ENCODE assay signal across 14 cellular contexts in genomic region chr16:11411059-11411550, GRCh38.
DNase-seq lines count a peak whose midpoint lies in the region; ATAC-seq, FAIRE-seq and TF ChIP-seq lines count a peak whose summit lies in the region.
"Had no signal": no experiment of that assay in that cellular context is flagged by ENCODE, and none has a peak within 500 bp of the region (broad histone marks: within the 10 kb centered on the region; RNA-seq: fewer than 3 reads in every experiment).

No MANE protein-coding gene starts in this region.

- FAIRE-seq in urothelium cell line (lab: Jason Lieb, UNC), result no peak
- FAIRE-seq: A204.1, K562 had no signal

- H3K18ac ChIP-seq in neuronal stem cell (ENCODE audit: low read length), result peak overlapping the region; percentile 29

- H3K27ac ChIP-seq in A673 (ENCODE audit: low read depth, low read length, poor library complexity, severe bottlenecking), result no peak overlapping the region
- H3K27ac ChIP-seq in HEK293 (ENCODE audit: extremely low read depth, low read depth, low read length), result no peak overlapping the region
- H3K27ac ChIP-seq in neuronal stem cell (replicated peaks; ENCODE audit: low read length), result no peak overlapping the region
- H3K27ac ChIP-seq: PC-9 had no signal

- DNase-seq in A673 (ENCODE audit: low spot score) (peak; percentile 44), neuronal stem cell (ENCODE audit: low spot score) (no peak), NCI-H526 treated with DMSO at 0.1 percent for 48 hours (lab: John Stamatoyannopoulos, UW) (no peak), DMS53 treated with DMSO at 0.1 percent for 48 hours (lab: John Stamatoyannopoulos, UW; ENCODE audit: unreplicated experiment) (no peak), urothelium cell line (ENCODE audit: low spot score) (no peak)
- DNase-seq: DMS79, NCI-H187, NCI-H774, PC-9 had no signal

- H3K36me3 ChIP-seq in A673 (ENCODE audit: insufficient read depth, low read length, poor library complexity, severe bottlenecking), result no peaks in the 10 kb centered on the region
- H3K36me3 ChIP-seq in HEK293 (ENCODE audit: control insufficient read depth in 2 of 2, insufficient read depth in 1 of 2, low read length in 2 of 2), result no peaks in the 10 kb centered on the region
- H3K36me3 ChIP-seq in neuronal stem cell (replicated peaks in 1 of 2; ENCODE audit: control insufficient read depth in 2 of 2, insufficient read depth in 2 of 2, low read length in 2 of 2), result no peaks in the 10 kb centered on the region
- H3K36me3 ChIP-seq: HAP-1 had no signal

- H3K4me3 ChIP-seq in A673 (ENCODE audit: low read depth, low read length, poor library complexity, severe bottlenecking) (no peak overlapping the region), HEK293 (ENCODE audit: low read depth, low read length) (no peak overlapping the region), neuronal stem cell (ENCODE audit: low read length in 2 of 2) (no peak overlapping the region)
- H3K4me3 ChIP-seq: HAP-1, K562, PC-9 had no signal

- WGBS in neuronal stem cell (ENCODE audit: extremely low coverage in 2 of 2, insufficient read length in 2 of 2, insufficient replicate concordance in 1 of 2), 2 donors, result no CpG with 5 or more reads among the region's 9 CpGs

- peak overlapping the region; percentile 73 for H2BK120ac ChIP-seq in neuronal stem cell (ENCODE audit: low read depth, low read length)

- H2BK12ac ChIP-seq in neuronal stem cell (ENCODE audit: low read length), result no peak overlapping the region

- no peak overlapping the region for H3K23ac ChIP-seq in neuronal stem cell (ENCODE audit: low read depth, low read length, poor library complexity)

- peak; percentile 74 for ATAC-seq in SK-N-SH treated with all-trans-retinoic acid at 6 μM for 48 hours
- ATAC-seq: K562 had no signal

- H2AK5ac ChIP-seq in neuronal stem cell (ENCODE audit: low read depth, low read length), result peak overlapping the region; percentile 68

- CTCF ChIA-PET in A673 (lab: Charles Lee) (no interaction called here), HEK293 (lab: Yijun Ruan, JAX) (interaction anchor here (0.6 kb wide), 2 partner anchors 15 to 121 kb away, joined by 3 read pairs; no protein-coding TSS in a partner anchor)

- no peak overlapping the region for H3K14ac ChIP-seq in neuronal stem cell (ENCODE audit: low read length)

- H2BK5ac ChIP-seq in neuronal stem cell (ENCODE audit: low read length), result peak overlapping the region; percentile 67

- no peak overlapping the region for H3K4me2 ChIP-seq in neuronal stem cell (ENCODE audit: insufficient read depth, low read length, poor library complexity, severe bottlenecking)
- H3K4me2 ChIP-seq: PC-9 had no signal

- no peak overlapping the region for H4K91ac ChIP-seq in neuronal stem cell (ENCODE audit: low read depth, low read length, poor library complexity)

- no peaks in the 10 kb centered on the region for H3K27me3 ChIP-seq in A673 (replicated peaks; ENCODE audit: insufficient read depth, low read depth, low read length, poor library complexity)
- peaks cover 0 to 20% (median 0%) of the 10 kb centered on the region in 3 experiments for H3K27me3 ChIP-seq in neuronal stem cell (ENCODE audit: control insufficient read depth in 3 of 3, insufficient read depth in 3 of 3, low read depth in 1 of 3, low read length in 3 of 3)

- no peak overlapping the region for H3K4ac ChIP-seq in neuronal stem cell (ENCODE audit: low read length)

- H3K9me3 ChIP-seq in A673 (ENCODE audit: low read depth, low read length, poor library complexity, severe bottlenecking) (no peaks in the 10 kb centered on the region), HEK293 (ENCODE audit: control insufficient read depth, insufficient read depth, low read depth, low read length) (no peaks in the 10 kb centered on the region), neuronal stem cell (replicated peaks in 1 of 2; ENCODE audit: control insufficient read depth in 2 of 2, insufficient read depth in 1 of 2, low read depth in 1 of 2, low read length in 2 of 2) (no peaks in the 10 kb centered on the region)
- H3K9me3 ChIP-seq: HAP-1 had no signal

- H4K8ac ChIP-seq in neuronal stem cell (ENCODE audit: low read depth, low read length), result no peak overlapping the region

- no peak overlapping the region for H3K9ac ChIP-seq in neuronal stem cell (ENCODE audit: low read depth, low read length, poor library complexity)

- BruUV-seq in A673 (replicated peaks; lab: Mats Ljungman, UMichigan), result no TSS peak

- peak overlapping the region; percentile 46 for H2BK15ac ChIP-seq in neuronal stem cell (ENCODE audit: low read length)

- intact Hi-C loops in A673 (cut with micrococcal nuclease; ENCODE audit: unreplicated experiment), result no loop called here

- no peaks in the 10 kb centered on the region for H3K79me1 ChIP-seq in neuronal stem cell (ENCODE audit: low read depth, low read length)

- no peak for TF ChIP-seq CTCF in A673 (conservative IDR thresholded peaks at IDR 0.05; ENCODE audit: low read depth, low read length)
- no peak for TF ChIP-seq CTCF in HEK293 (tag by site-specific recombination; IDR thresholded peaks at IDR 0.05)

- H3K4me1 ChIP-seq in A673 (ENCODE audit: insufficient read depth, low read length, poor library complexity, severe bottlenecking) (peaks cover 19% of the 10 kb centered on the region), HEK293 (ENCODE audit: control insufficient read depth, insufficient read depth, low read length) (no peaks in the 10 kb centered on the region), neuronal stem cell (ENCODE audit: control insufficient read depth in 2 of 2, insufficient read depth in 1 of 2, low read depth in 1 of 2, low read length in 2 of 2) (peaks cover 0 to 11% of the 10 kb centered on the region in 2 donors)
- H3K4me1 ChIP-seq: HAP-1 had no signal

- peak overlapping the region; percentile 29 for H2AFZ ChIP-seq in neuronal stem cell (ENCODE audit: low read length)
- H2AFZ ChIP-seq: PC-9 had no signal

- POLR2A ChIA-PET in A673 (lab: Charles Lee; ENCODE audit: low non-redundant PET), result no interaction called here
- POLR2A ChIA-PET in HEK293 (lab: Yijun Ruan, JAX), result interaction anchor here (0.6 kb wide), 2 partner anchors 250 to 331 kb away, joined by 3 to 4 read pairs; partner anchors contain the start of gene TXNDC11

TF ChIP-seq in HEK293, 187 proteins besides CTCF, POLR2A, EP300 and RAD21:
- TF ChIP-seq ZNF341 (tag by site-specific recombination; IDR thresholded peaks at IDR 0.05; ENCODE audit: low read depth) (0 out of 2 replicates have a peak, but pooled peaks have one; percentile 30), ZNF76 (tag by site-specific recombination; IDR thresholded peaks at IDR 0.05; ENCODE audit: borderline replicate concordance, low read depth) (no peak)

TF ChIP-seq in SK-N-SH treated with all-trans-retinoic acid at 6 μM for 48 hours, 23 proteins besides CTCF, POLR2A, EP300 and RAD21:
- TF ChIP-seq TCF4 (CRISPR knock-in tag; IDR thresholded peaks at IDR 0.05; ENCODE audit: borderline replicate concordance) (peak; percentile 86), CSRNP3 (CRISPR knock-in tag; IDR thresholded peaks at IDR 0.05) (no peak), TOX (CRISPR knock-in tag; IDR thresholded peaks at IDR 0.05; ENCODE audit: borderline replicate concordance) (no peak), RARB (CRISPR knock-in tag; IDR thresholded peaks at IDR 0.05) (no peak), ZNF565 (CRISPR knock-in tag; conservative IDR thresholded peaks at IDR 0.05; ENCODE audit: low read depth) (no peak), PATZ1 (CRISPR knock-in tag; IDR thresholded peaks at IDR 0.05; ENCODE audit: borderline replicate concordance) (no peak), ZFP3 (CRISPR knock-in tag; IDR thresholded peaks at IDR 0.05) (no peak), ESRRG (CRISPR knock-in tag; IDR thresholded peaks at IDR 0.05) (no peak), ISL1 (CRISPR knock-in tag; IDR thresholded peaks at IDR 0.05) (no peak)
